In genomic region chr9:134625361-134626140, GRCh38 we compare ENCODE assay signal across 16 cellular contexts. TPM values are rescaled to one million over a fixed set of nuclear protein-coding genes. Genes with fewer than 3 reads are reported as not detected.
DNase-seq lines count a peak whose midpoint lies in the region; FAIRE-seq and TF ChIP-seq lines count a peak whose summit lies in the region.
"Had no signal": no experiment of that assay in that cellular context is flagged by ENCODE, and none has a peak within 500 bp of the region (broad histone marks: within the 10 kb centered on the region; RNA-seq: fewer than 3 reads in every experiment).

No MANE protein-coding gene starts in this region.

- 89 to 91% (median 91%) methylated on average over 22 of the region's 22 CpGs for WGBS in ovary, 3 donors

- no peaks in the 10 kb centered on the region for H3K9me1 ChIP-seq in endothelial cell of umbilical vein (replicated peaks; ENCODE audit: control insufficient read depth, extremely low read depth, insufficient read depth, low read length)

- H3K4me2 ChIP-seq in endothelial cell of umbilical vein (ENCODE audit: insufficient read depth, low read length) (peak overlapping the region; percentile 39), OCI-LY7 (ENCODE audit: low read length) (no peak overlapping the region)

- CTCF ChIA-PET in endothelial cell of umbilical vein (lab: Charles Lee) = interaction anchor here (0.9 to 1.8 kb wide), 3 partner anchors 23 to 176 kb away, joined by 3 to 6 read pairs (median 5); no protein-coding TSS in a partner anchor
- CTCF ChIA-PET in OCI-LY7 (lab: Charles Lee; ENCODE audit: unreplicated experiment) = no interaction called here

- H4K20me1 ChIP-seq in endothelial cell of umbilical vein (replicated peaks; ENCODE audit: control insufficient read depth, extremely low read depth, insufficient read depth, low read length) (no peaks in the 10 kb centered on the region), OCI-LY7 (ENCODE audit: insufficient read depth, low read length) (no peaks in the 10 kb centered on the region)

- dilution Hi-C loops in endothelial cell of umbilical vein (cut with MboI; ENCODE audit: extremely low pct_ligation_motif_present, low sequenced_read_pairs) = no loop called here

- POLR2A ChIA-PET in endothelial cell of umbilical vein (lab: Charles Lee) (no interaction called here), OCI-LY7 (lab: Charles Lee) (no interaction called here)

- no peaks in the 10 kb centered on the region for H3K36me3 ChIP-seq in endothelial cell of umbilical vein (ENCODE audit: control insufficient read depth in 2 of 2, extremely low read depth in 1 of 2, insufficient read depth in 2 of 2, low read length in 2 of 2)
- H3K36me3 ChIP-seq in ovary = no peaks in the 10 kb centered on the region
- no peaks in the 10 kb centered on the region for H3K36me3 ChIP-seq in OCI-LY7 (ENCODE audit: insufficient read depth, low read length)
- H3K36me3 ChIP-seq: HAP-1, pancreas had no signal

- BruUV-seq in endothelial cell of umbilical vein (replicated peaks; lab: Mats Ljungman, UMichigan) = TSS peak; percentile 64
- no TSS peak for BruUV-seq in OCI-LY7 (replicated peaks; lab: Mats Ljungman, UMichigan)

- no peaks in the 10 kb centered on the region for H3K9me3 ChIP-seq in endothelial cell of umbilical vein (replicated peaks; ENCODE audit: control insufficient read depth, insufficient read depth, low read length)
- no peaks in the 10 kb centered on the region for H3K9me3 ChIP-seq in ovary
- H3K9me3 ChIP-seq in OCI-LY7 (ENCODE audit: low read length) = no peaks in the 10 kb centered on the region
- H3K9me3 ChIP-seq: HAP-1, pancreas had no signal

- intact Hi-C loops in endothelial cell of umbilical vein (cut with micrococcal nuclease) (loop anchor here (1.0 kb wide), 3 partner anchors 16 to 169 kb away; partner anchors contain the start of gene COL5A1), ovary (cut with DNase I) (no loop called here), OCI-LY7 (cut with micrococcal nuclease; ENCODE audit: unreplicated experiment) (no loop called here)

- TF ChIP-seq CTCF in endothelial cell of umbilical vein (IDR thresholded peaks at IDR 0.05; ENCODE audit: extremely low read depth in 1 of 2, insufficient read depth in 1 of 2, low read depth in 1 of 2, low read length in 2 of 2) (no peak), ovary (IDR thresholded peaks at IDR 0.05) (no peak), OCI-LY7 (conservative IDR thresholded peaks at IDR 0.05; ENCODE audit: low read length) (no peak)

- FAIRE-seq in endothelial cell of umbilical vein (lab: Jason Lieb, UNC) = peak; percentile 72
- FAIRE-seq: colon, pancreas had no signal

- H2AFZ ChIP-seq in endothelial cell of umbilical vein (ENCODE audit: low read depth, low read length) (peak overlapping the region; percentile 90), OCI-LY7 (ENCODE audit: low read length) (no peak overlapping the region)

- no peak overlapping the region for H3K4me3 ChIP-seq in endothelial cell of umbilical vein (replicated peaks in 1 of 3; ENCODE audit: insufficient read depth in 1 of 3, low read depth in 1 of 3, low read length in 3 of 3)
- no peak overlapping the region for H3K4me3 ChIP-seq in ovary
- no peak overlapping the region for H3K4me3 ChIP-seq in OCI-LY7 (ENCODE audit: low read depth, low read length, poor library complexity, severe bottlenecking)
- H3K4me3 ChIP-seq: HAP-1, pancreas had no signal

- TF ChIP-seq POLR2A in endothelial cell of umbilical vein (IDR thresholded peaks at IDR 0.05; ENCODE audit: low read depth, low read length) (no peak), ovary (IDR thresholded peaks at IDR 0.05) (no peak)

- H3K27me3 ChIP-seq in endothelial cell of umbilical vein (ENCODE audit: control insufficient read depth in 2 of 2, insufficient read depth in 2 of 2, low read length in 2 of 2) = no peaks in the 10 kb centered on the region
- no peaks in the 10 kb centered on the region for H3K27me3 ChIP-seq in ovary
- H3K27me3 ChIP-seq: foreskin keratinocyte, pancreas had no signal

- H3K9ac ChIP-seq in endothelial cell of umbilical vein (replicated peaks; ENCODE audit: extremely low read depth, insufficient read depth, low read length) = peak overlapping the region; percentile 35

- no peaks in the 10 kb centered on the region for H3K9me2 ChIP-seq in OCI-LY7 (ENCODE audit: insufficient read depth, low read length)

- H3K79me2 ChIP-seq in endothelial cell of umbilical vein (ENCODE audit: control insufficient read depth, insufficient read depth, low read length) = no peaks in the 10 kb centered on the region
- H3K79me2 ChIP-seq in OCI-LY7 (ENCODE audit: insufficient read depth, low read depth, low read length) = no peaks in the 10 kb centered on the region

- TF ChIP-seq EP300 in ovary (IDR thresholded peaks at IDR 0.05) = no peak

- DNase-seq in CMK (ENCODE audit: low read depth) (peak; percentile 4), NCI-H226 (peak; percentile 47), endothelial cell of umbilical vein (ENCODE audit: low read depth, low spot score) (peak; percentile 46), ovary (peak in 4 of 5 donors; percentile 1 to 21 (median 8)), OCI-LY7 (ENCODE audit: low spot score) (no peak), RKO (ENCODE audit: low spot score) (no peak)
- no peak for DNase-seq in stimulated activated CD4-positive, alpha-beta T cell treated with anti-CD3 and anti-CD28 coated beads, Interleukin-4, amount 100 ng/mL, for 24 hours
- DNase-seq in activated CD4-positive, alpha-beta T cell treated with anti-CD3 and anti-CD28 coated beads for 4 hours = no peak
- DNase-seq: activated CD4-positive, alpha-beta T cell treated with anti-CD3 and anti-CD28 coated beads for 48 hours; activated gamma-delta T cell; NCI-H1436 treated with DMSO at 0.1 percent for 48 hours; stimulated activated CD4-positive, alpha-beta T cell treated with anti-CD3 and anti-CD28 coated beads, Interleukin-4, amount 100 ng/mL, for 1 hour had no signal

- H3K4me1 ChIP-seq in endothelial cell of umbilical vein (ENCODE audit: control insufficient read depth, extremely low read depth, insufficient read depth, low read length) (peaks cover 28% of the 10 kb centered on the region), ovary (ENCODE audit: insufficient read depth) (no peaks in the 10 kb centered on the region), OCI-LY7 (ENCODE audit: insufficient read depth, low read length, poor library complexity, severe bottlenecking) (no peaks in the 10 kb centered on the region)
- H3K4me1 ChIP-seq: HAP-1, pancreas had no signal

- H3K27ac ChIP-seq in endothelial cell of umbilical vein (ENCODE audit: insufficient read depth, low read depth, low read length) (peak overlapping the region; percentile 60), ovary (no peak overlapping the region), OCI-LY7 (ENCODE audit: low read depth, low read length, poor library complexity, severe bottlenecking) (no peak overlapping the region)
- H3K27ac ChIP-seq: foreskin keratinocyte, pancreas had no signal

TF ChIP-seq in endothelial cell of umbilical vein, 7 proteins besides CTCF, POLR2A, EP300 and RAD21:
- TF ChIP-seq GATA2 (IDR thresholded peaks at IDR 0.05; ENCODE audit: insufficient read depth, insufficient read length, low read depth, low read length) = peak; percentile 41
- TF ChIP-seq MYC (IDR thresholded peaks at IDR 0.05; ENCODE audit: low read depth, low read length) = no peak
- no peak for TF ChIP-seq JUN (IDR thresholded peaks at IDR 0.05; ENCODE audit: borderline replicate concordance, insufficient read depth, insufficient read length, low read depth)
- no peak for TF ChIP-seq MAX (IDR thresholded peaks at IDR 0.05; ENCODE audit: insufficient read depth, insufficient read length)
- peak; percentile 63 for TF ChIP-seq POLR2AphosphoS5 (IDR thresholded peaks at IDR 0.05; ENCODE audit: insufficient read depth, low read depth, low read length)
- no peak for TF ChIP-seq EZH2 (IDR thresholded peaks at IDR 0.05; ENCODE audit: borderline replicate concordance, low read depth, low read length, severe bottlenecking)
- no peak for TF ChIP-seq FOS (IDR thresholded peaks at IDR 0.05; ENCODE audit: borderline replicate concordance, insufficient read depth, low read length)

RNA-seq across cellular contexts. Expression of gene COL5A1, which starts 16.1 kb away (rescaled TPM):
- total RNA-seq in endothelial cell of umbilical vein (164 and 175 TPM in 2 replicates), ovary (100 to 1,000 TPM in 1 of 7 donors, 10 to 100 TPM in 6; 28.1 to 117 (median 58.6) TPM), OCI-LY7 (2022) (15.9 and 28.6 TPM in 2 replicates)
- polyA plus RNA-seq in endothelial cell of umbilical vein (97.4 and 102 TPM in 2 replicates), ovary (10 to 100 TPM; 37.4 to 54.6 TPM)
- polyA plus RNA-seq in endothelial cell of umbilical vein (2011; cell fraction: cytosol; rRNA removed) = 104 and 105 TPM in 2 replicates
- polyA plus RNA-seq in endothelial cell of umbilical vein (2011; cell fraction: nucleus; rRNA removed) = 264 and 309 TPM in 2 replicates
- 168 and 382 TPM in 2 replicates for polyA plus RNA-seq in endothelial cell of umbilical vein (2012)
- 111 and 113 TPM in 2 replicates for polyA minus RNA-seq in endothelial cell of umbilical vein
- 29.8 TPM for polyA minus RNA-seq in endothelial cell of umbilical vein (2011; cell fraction: cytosol; rRNA and poly(A)+ RNA removed)
- polyA minus RNA-seq in endothelial cell of umbilical vein (2011; cell fraction: nucleus; rRNA and poly(A)+ RNA removed) = 81.2 and 123 TPM in 2 replicates
- total RNA-seq in OCI-LY7 (2014; rRNA removed; shearing (Covaris generic)) = 10.2 and 12.2 TPM in 2 replicates

Comparison
In these comparisons a context has a peak if more than half of its experiments do, and no peak if none do; other contexts are left out.
1. DNase-seq: peak in CMK (single experiment), NCI-H226 (single experiment), endothelial cell of umbilical vein (single experiment) and ovary (4 of 5); none in OCI-LY7 (single experiment), stimulated activated CD4-positive, alpha-beta T cell treated with anti-CD3 and anti-CD28 coated beads, Interleukin-4, amount 100 ng/mL, for 24 hours (single experiment), RKO (single experiment) and activated CD4-positive, alpha-beta T cell treated with anti-CD3 and anti-CD28 coated beads for 4 hours (0 of 2).